ENCODE assay signal across 8 cellular contexts in the genomic region with DNA sequence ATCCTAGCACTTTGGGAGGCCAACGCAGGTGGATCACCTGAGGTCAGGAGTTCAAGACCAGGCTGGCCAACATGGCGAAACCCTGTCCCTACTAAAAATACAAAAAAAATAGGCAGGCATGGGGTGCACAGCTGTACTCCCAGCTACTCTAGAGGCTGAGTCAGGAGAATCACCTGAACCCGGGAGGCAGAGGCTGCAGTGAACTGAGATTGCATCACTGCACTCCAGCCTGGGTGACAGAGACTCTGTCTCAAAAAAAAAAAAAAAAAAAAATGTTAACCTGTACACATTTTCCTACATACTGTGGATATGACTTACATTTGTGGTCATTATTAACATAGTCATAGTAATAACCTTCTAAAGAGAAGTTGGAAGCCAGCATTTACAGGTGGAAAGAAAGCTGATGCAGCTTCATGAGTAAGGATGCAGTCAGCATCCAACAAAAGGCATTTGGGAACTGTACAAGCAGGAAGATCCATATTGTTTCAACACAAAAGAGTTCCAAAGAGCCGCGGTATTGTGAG.
DNase-seq lines count a peak whose midpoint lies in the region; ATAC-seq, FAIRE-seq and TF ChIP-seq lines count a peak whose summit lies in the region.
"Not testable (repeated sequence)": the region's sequence is repeated elsewhere in the genome, so short reads cannot be mapped to it uniquely, and the experiment has no call there.

No MANE protein-coding gene starts in this region.

- POLR2A ChIA-PET in A549 (lab: Yijun Ruan, JAX); HEK293 (lab: Yijun Ruan, JAX); RWPE1 (lab: Yijun Ruan, JAX; ENCODE audit: low non-redundant PET); activated CD8-positive, alpha-beta T cell treated with anti-CD3 and anti-CD28 coated beads, Interleukin-2, amount 10 ng/mL, durations not matched to agents 7 days and 5 days (lab: Charles Lee): not testable (repeated sequence)
- POLR2A ChIA-PET in activated naive CD8-positive, alpha-beta T cell treated with anti-CD3 and anti-CD28 coated beads, Interleukin-2, amount 10 ng/mL, durations not matched to agents 7 days and 5 days (lab: Charles Lee) = interaction anchor here (0.6 to 0.7 kb wide), 2 partner anchors 17 to 183 kb away, joined by 4 to 8 read pairs; no protein-coding TSS in a partner anchor

- H3K4me2 ChIP-seq in A549 = peak overlapping the region; percentile 12; the same call in 1 of the 3 replicates

- CTCF ChIA-PET in A549 (lab: Yijun Ruan, JAX); activated CD8-positive, alpha-beta T cell treated with anti-CD3 and anti-CD28 coated beads, Interleukin-2, amount 10 ng/mL, durations not matched to agents 7 days and 5 days (lab: Charles Lee): not testable (repeated sequence)
- CTCF ChIA-PET in HEK293 (lab: Yijun Ruan, JAX) (interaction anchor here (0.6 to 0.8 kb wide), 3 partner anchors 11 to 138 kb away, joined by 3 to 8 read pairs (median 3); no protein-coding TSS in a partner anchor), RWPE1 (lab: Yijun Ruan, JAX) (interaction anchor here (0.6 kb wide), 1 partner anchor 32 kb away, joined by 3 read pairs; no protein-coding TSS in a partner anchor)

- not testable (repeated sequence) for H3K4me3 Mint-ChIP-seq in activated CD8-positive, alpha-beta T cell treated with anti-CD3 and anti-CD28 coated beads, Interleukin-2, amount 10 ng/mL, durations not matched to agents 7 days and 5 days; activated naive CD8-positive, alpha-beta T cell treated with anti-CD3 and anti-CD28 coated beads, Interleukin-2, amount 10 ng/mL, durations not matched to agents 7 days and 5 days; stimulated activated effector memory CD8-positive, alpha-beta T cell treated with anti-CD3 and anti-CD28 coated beads, Interleukin-12 subunit alpha, Interleukin-12 subunit beta, amount 100 ng/mL, for 72 hours

- not testable (repeated sequence) for TF ChIP-seq RAD21 in A549 (conservative IDR thresholded peaks at IDR 0.05 in 1 of 2, IDR thresholded peaks at IDR 0.05 in 1 of 2)

- H3K9me3 ChIP-seq in A549 = peaks cover 15% of the 10 kb centered on the region
- not testable (repeated sequence) for H3K9me3 ChIP-seq in HEK293 (ENCODE audit: control insufficient read depth, insufficient read depth, low read depth, low read length)

- not testable (repeated sequence) for H3K36me3 Mint-ChIP-seq in activated CD8-positive, alpha-beta T cell treated with anti-CD3 and anti-CD28 coated beads, Interleukin-2, amount 10 ng/mL, durations not matched to agents 7 days and 5 days (ENCODE audit: low read depth); activated naive CD8-positive, alpha-beta T cell treated with anti-CD3 and anti-CD28 coated beads, Interleukin-2, amount 10 ng/mL, durations not matched to agents 7 days and 5 days
- peaks cover 11% of the 10 kb centered on the region for H3K36me3 Mint-ChIP-seq in stimulated activated effector memory CD8-positive, alpha-beta T cell treated with anti-CD3 and anti-CD28 coated beads, Interleukin-12 subunit alpha, Interleukin-12 subunit beta, amount 100 ng/mL, for 72 hours

- not testable (repeated sequence) for H3K4me1 ChIP-seq in A549; HEK293 (ENCODE audit: control insufficient read depth, insufficient read depth, low read length)

- 29% methylated on average over 5 of the region's 5 CpGs for WGBS in A549 (ENCODE audit: missing lambda C conversion rate)

- not testable (repeated sequence) for H3K4me3 ChIP-seq in A549; HEK293 (ENCODE audit: low read depth, low read length)

- not testable (repeated sequence) for DNase-seq in A549 (ENCODE audit: low read depth in 1 of 2, low spot score in 1 of 2); activated CD8-positive, alpha-beta T cell treated with anti-CD3 and anti-CD28 coated beads, Interleukin-2, amount 10 ng/mL, durations not matched to agents 7 days and 5 days; activated naive CD8-positive, alpha-beta T cell treated with anti-CD3 and anti-CD28 coated beads, Interleukin-2, amount 10 ng/mL, durations not matched to agents 7 days and 5 days; stimulated activated effector memory CD8-positive, alpha-beta T cell treated with anti-CD3 and anti-CD28 coated beads, Interleukin-12 subunit alpha, Interleukin-12 subunit beta, amount 100 ng/mL, for 72 hours (ENCODE audit: low spot score in 2 of 2)
- DNase-seq in NCI-H748 (lab: John Stamatoyannopoulos, UW; ENCODE audit: unreplicated experiment) (peak; percentile 59), RWPE1 (ENCODE audit: low spot score) (peak; percentile 46)

- ATAC-seq in A549 = not testable (repeated sequence)
- ATAC-seq in activated CD8-positive, alpha-beta T cell treated with anti-CD3 and anti-CD28 coated beads, Interleukin-2, amount 10 ng/mL, durations not matched to agents 7 days and 5 days = peak; percentile 50
- ATAC-seq in activated naive CD8-positive, alpha-beta T cell treated with anti-CD3 and anti-CD28 coated beads, Interleukin-2, amount 10 ng/mL, durations not matched to agents 7 days and 5 days (ENCODE audit: low read depth) = peak; percentile 26
- peak; percentile 72 for ATAC-seq in esophagus mucosa
- peak; percentile 75 for ATAC-seq in stimulated activated effector memory CD8-positive, alpha-beta T cell treated with anti-CD3 and anti-CD28 coated beads, Interleukin-12 subunit alpha, Interleukin-12 subunit beta, amount 100 ng/mL, for 72 hours

- H3K27ac ChIP-seq in A549; HEK293 (ENCODE audit: extremely low read depth, low read depth, low read length); RWPE1: not testable (repeated sequence)

- not testable (repeated sequence) for TF ChIP-seq CTCF in A549 (IDR thresholded peaks at IDR 0.05); HEK293 (tag by site-specific recombination; IDR thresholded peaks at IDR 0.05); RWPE1 (conservative IDR thresholded peaks at IDR 0.05; ENCODE audit: low read depth)

- peaks cover 36% of the 10 kb centered on the region for H3K27me3 Mint-ChIP-seq in activated CD8-positive, alpha-beta T cell treated with anti-CD3 and anti-CD28 coated beads, Interleukin-2, amount 10 ng/mL, durations not matched to agents 7 days and 5 days (ENCODE audit: low read depth)
- H3K27me3 Mint-ChIP-seq in activated naive CD8-positive, alpha-beta T cell treated with anti-CD3 and anti-CD28 coated beads, Interleukin-2, amount 10 ng/mL, durations not matched to agents 7 days and 5 days = peaks cover 55% of the 10 kb centered on the region

- H3K27ac Mint-ChIP-seq in activated CD8-positive, alpha-beta T cell treated with anti-CD3 and anti-CD28 coated beads, Interleukin-2, amount 10 ng/mL, durations not matched to agents 7 days and 5 days; activated naive CD8-positive, alpha-beta T cell treated with anti-CD3 and anti-CD28 coated beads, Interleukin-2, amount 10 ng/mL, durations not matched to agents 7 days and 5 days; stimulated activated effector memory CD8-positive, alpha-beta T cell treated with anti-CD3 and anti-CD28 coated beads, Interleukin-12 subunit alpha, Interleukin-12 subunit beta, amount 100 ng/mL, for 72 hours: not testable (repeated sequence)

- not testable (repeated sequence) for H3K36me3 ChIP-seq in HEK293 (ENCODE audit: control insufficient read depth in 2 of 2, insufficient read depth in 1 of 2, low read length in 2 of 2)

- not testable (repeated sequence) for FAIRE-seq in A549 (lab: Jason Lieb, UNC)

- peaks cover 21% of the 10 kb centered on the region for H3K9me3 Mint-ChIP-seq in activated CD8-positive, alpha-beta T cell treated with anti-CD3 and anti-CD28 coated beads, Interleukin-2, amount 10 ng/mL, durations not matched to agents 7 days and 5 days (ENCODE audit: insufficient read depth)
- peaks cover 12% of the 10 kb centered on the region for H3K9me3 Mint-ChIP-seq in activated naive CD8-positive, alpha-beta T cell treated with anti-CD3 and anti-CD28 coated beads, Interleukin-2, amount 10 ng/mL, durations not matched to agents 7 days and 5 days
- H3K9me3 Mint-ChIP-seq in stimulated activated effector memory CD8-positive, alpha-beta T cell treated with anti-CD3 and anti-CD28 coated beads, Interleukin-12 subunit alpha, Interleukin-12 subunit beta, amount 100 ng/mL, for 72 hours = peaks cover 15% of the 10 kb centered on the region

- peaks cover 11% of the 10 kb centered on the region for H3K4me1 Mint-ChIP-seq in activated CD8-positive, alpha-beta T cell treated with anti-CD3 and anti-CD28 coated beads, Interleukin-2, amount 10 ng/mL, durations not matched to agents 7 days and 5 days (ENCODE audit: low read depth)
- not testable (repeated sequence) for H3K4me1 Mint-ChIP-seq in activated naive CD8-positive, alpha-beta T cell treated with anti-CD3 and anti-CD28 coated beads, Interleukin-2, amount 10 ng/mL, durations not matched to agents 7 days and 5 days
- H3K4me1 Mint-ChIP-seq in stimulated activated effector memory CD8-positive, alpha-beta T cell treated with anti-CD3 and anti-CD28 coated beads, Interleukin-12 subunit alpha, Interleukin-12 subunit beta, amount 100 ng/mL, for 72 hours = peaks cover 12% of the 10 kb centered on the region

- TF ChIP-seq EP300 in A549 (IDR thresholded peaks at IDR 0.05) = not testable (repeated sequence)

- not testable (repeated sequence) for TF ChIP-seq POLR2A in A549 (IDR thresholded peaks at IDR 0.05; ENCODE audit: low read length)

TF ChIP-seq in HEK293, 187 proteins besides CTCF, POLR2A, EP300 and RAD21 (continues in another document):
- 0 out of 2 replicates have a peak, but pooled peaks have one; percentile 30 for TF ChIP-seq ZEB2 (tag by site-specific recombination; IDR thresholded peaks at IDR 0.05)
- 0 out of 2 replicates have a peak, but pooled peaks have one; percentile 19 for TF ChIP-seq SCRT2 (tag by site-specific recombination; IDR thresholded peaks at IDR 0.05)
- TF ChIP-seq ZNF394 (tag by site-specific recombination; IDR thresholded peaks at IDR 0.05; ENCODE audit: borderline replicate concordance) = peak; percentile 63; the same call in 1 of the 2 replicates
- TF ChIP-seq BCL11B (tag by site-specific recombination; IDR thresholded peaks at IDR 0.05; ENCODE audit: low read depth) = 0 out of 2 replicates have a peak, but pooled peaks have one; percentile 44
